In the genomic region with DNA sequence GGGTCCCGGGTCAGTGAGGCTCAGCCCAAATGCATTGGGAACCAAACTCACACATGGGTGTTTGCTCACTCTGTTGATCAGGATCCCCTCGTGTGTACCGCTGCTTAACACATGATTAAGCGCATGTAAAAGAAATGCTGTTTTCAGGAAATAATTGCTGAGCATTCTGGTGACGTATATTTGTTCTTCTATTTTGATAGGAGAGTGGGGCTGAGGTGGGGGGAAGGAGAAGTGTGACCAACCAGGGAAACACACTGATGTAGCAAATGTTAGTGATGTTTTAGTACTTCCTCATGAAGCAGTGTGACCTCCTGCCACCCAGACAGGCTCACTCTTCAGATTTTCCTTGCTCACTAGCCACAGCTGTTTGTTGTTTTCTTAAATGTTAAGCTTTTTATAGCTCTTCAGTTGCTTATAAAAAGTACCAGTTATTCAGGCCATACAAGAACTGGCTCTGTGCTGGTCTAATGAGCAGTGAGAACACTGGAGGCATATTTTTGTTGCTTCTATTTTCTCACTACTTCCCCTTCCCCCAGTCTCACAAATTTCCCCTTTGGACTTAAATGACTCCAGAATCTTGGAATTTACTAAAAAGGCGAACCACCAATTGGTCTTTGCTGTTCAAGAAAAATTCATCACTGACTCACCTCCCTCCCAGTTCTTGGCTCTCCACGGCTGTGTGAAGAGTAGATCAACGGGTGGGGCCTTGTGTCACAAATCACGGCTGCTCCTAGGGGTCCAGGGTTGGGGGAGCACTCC, we compare ENCODE assay signal across 9 cellular contexts.
A peak's percentile ranks its signal among the peaks of the same experiment; 100 is the strongest.
DNase-seq lines count a peak whose midpoint lies in the region; ATAC-seq, FAIRE-seq and TF ChIP-seq lines count a peak whose summit lies in the region.
"Had no signal": no experiment of that assay in that cellular context is flagged by ENCODE, and none has a peak within 500 bp of the region (broad histone marks: within the 10 kb centered on the region; RNA-seq: fewer than 3 reads in every experiment).

No MANE protein-coding gene starts in this region.

- peak; percentile 2 for DNase-seq in H54 (ENCODE audit: insufficient read length, low spot score)
- peak; percentile 64 for DNase-seq in SKM-1 treated with dmso at 0.1 percent for 144 hours (lab: John Stamatoyannopoulos, UW; ENCODE audit: unreplicated experiment)
- DNase-seq in foreskin keratinocyte: peak in 1 of 2 donors; percentile 58
- DNase-seq in stromal cell of bone marrow (ENCODE audit: low read depth): peak; percentile 79
- no peak for DNase-seq in activated CD4-positive, alpha-beta T cell treated with anti-CD3 and anti-CD28 coated beads for 48 hours
- DNase-seq: activated CD4-positive, alpha-beta T cell treated with anti-CD3 and anti-CD28 coated beads, Interleukin-2, amount 10 ng/mL, durations not matched to agents 7 days and 5 days had no signal

- no peak for TF ChIP-seq POLR2A in H54 (IDR thresholded peaks at IDR 0.05; ENCODE audit: low read depth, low read length)

- peaks cover 13% of the 10 kb centered on the region for H3K4me1 ChIP-seq in foreskin keratinocyte

- FAIRE-seq in H54 (lab: Jason Lieb, UNC): no peak

- ATAC-seq in foreskin keratinocyte (peak; percentile 58), HG03439 (IDR thresholded peaks at IDR 0.05; ENCODE audit: unreplicated experiment) (no peak), GM19452 (IDR thresholded peaks at IDR 0.05; ENCODE audit: unreplicated experiment) (no peak), GM21786 (IDR thresholded peaks at IDR 0.05; ENCODE audit: unreplicated experiment) (no peak)

- TF ChIP-seq CTCF in foreskin keratinocyte (conservative IDR thresholded peaks at IDR 0.05): no peak

- no peaks in the 10 kb centered on the region for H3K27me3 ChIP-seq in foreskin keratinocyte

- H3K27ac ChIP-seq in foreskin keratinocyte: no peak overlapping the region
